In the genomic region with DNA sequence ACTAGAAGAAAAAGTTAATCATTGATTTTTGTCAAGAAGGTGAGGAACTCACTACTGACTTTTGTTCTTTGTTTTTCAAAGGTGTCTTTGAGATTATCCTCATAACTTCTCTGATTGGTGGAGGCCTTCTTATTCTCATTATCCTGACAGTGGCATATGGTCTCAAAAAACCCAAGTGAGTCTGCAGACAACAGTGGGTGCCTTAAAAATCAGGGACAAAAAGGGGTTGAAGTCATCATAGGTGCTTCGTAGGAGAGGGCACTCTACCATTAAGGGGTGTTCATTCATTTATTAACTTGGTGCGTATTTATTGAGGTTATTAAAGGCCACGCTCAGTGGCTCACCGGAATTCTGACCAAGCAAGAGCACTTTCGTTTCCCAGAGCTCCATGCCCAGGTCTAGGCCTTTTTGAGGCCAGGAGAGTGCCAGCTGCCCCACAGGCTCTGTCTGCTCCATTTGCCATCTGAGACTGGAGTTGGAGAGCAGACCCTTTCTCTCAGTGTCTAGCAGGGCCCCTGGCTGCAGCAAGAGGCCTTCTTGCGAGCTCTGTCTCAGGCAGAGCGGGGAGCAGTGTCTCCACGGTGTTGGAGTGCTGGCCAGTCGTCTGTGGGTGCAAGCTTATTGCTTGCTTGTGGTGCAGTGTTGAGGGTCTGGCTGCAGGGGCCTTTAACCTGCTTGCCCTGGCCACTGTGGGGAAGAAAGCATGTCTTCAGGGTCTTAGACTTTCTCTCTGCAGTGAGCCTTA, we compare ENCODE assay signal across 12 cellular contexts.
DNase-seq lines count a peak whose midpoint lies in the region; ATAC-seq, FAIRE-seq and TF ChIP-seq lines count a peak whose summit lies in the region.
"Had no signal": no experiment of that assay in that cellular context is flagged by ENCODE, and none has a peak within 500 bp of the region (broad histone marks: within the 10 kb centered on the region; RNA-seq: fewer than 3 reads in every experiment).

No MANE protein-coding gene starts in this region.

- H3K4me3 ChIP-seq in bronchial epithelial cell (ENCODE audit: low read depth, low read length) = no peak overlapping the region

- DNase-seq in bronchial epithelial cell (ENCODE audit: low read depth) (no peak), T1000 (lab: John Stamatoyannopoulos, UW) (no peak), globus pallidus (ENCODE audit: low spot score) (no peak), DMS114 treated with DMSO at 0.1 percent for 48 hours (lab: John Stamatoyannopoulos, UW; ENCODE audit: unreplicated experiment) (no peak)
- DNase-seq: activated naive CD8-positive, alpha-beta T cell treated with anti-CD3 and anti-CD28 coated beads, Interleukin-2, amount 50 U/mL, for 24 hours; AML-193; NCI-H226; trophoblast cell had no signal

- TF ChIP-seq CTCF in bronchial epithelial cell (IDR thresholded peaks at IDR 0.05; ENCODE audit: insufficient read depth, low read length, severe bottlenecking) = no peak

- H3K36me3 ChIP-seq in bronchial epithelial cell (ENCODE audit: control insufficient read depth, insufficient read depth, low read length) = no peaks in the 10 kb centered on the region

- H3K27me3 ChIP-seq in bronchial epithelial cell (ENCODE audit: control insufficient read depth, insufficient read depth, low read length) = no peaks in the 10 kb centered on the region

- peak; percentile 95 for FAIRE-seq in bronchial epithelial cell (lab: Jason Lieb, UNC)

- peak; percentile 7 for ATAC-seq in GM18517 (IDR thresholded peaks at IDR 0.05; ENCODE audit: unreplicated experiment)
- peak; percentile 20 for ATAC-seq in GM21526 (IDR thresholded peaks at IDR 0.05; ENCODE audit: low FRiP score, unreplicated experiment)
- peak; percentile 33 for ATAC-seq in HG03066 (IDR thresholded peaks at IDR 0.05; ENCODE audit: low read depth, unreplicated experiment)
- ATAC-seq in GM21723 (IDR thresholded peaks at IDR 0.05; ENCODE audit: unreplicated experiment) = no peak
- ATAC-seq: activated naive CD8-positive, alpha-beta T cell treated with anti-CD3 and anti-CD28 coated beads, Interleukin-2, amount 50 U/mL, for 24 hours had no signal
